Comparison of ENCODE assay signal across 8 cellular contexts in the genomic region with DNA sequence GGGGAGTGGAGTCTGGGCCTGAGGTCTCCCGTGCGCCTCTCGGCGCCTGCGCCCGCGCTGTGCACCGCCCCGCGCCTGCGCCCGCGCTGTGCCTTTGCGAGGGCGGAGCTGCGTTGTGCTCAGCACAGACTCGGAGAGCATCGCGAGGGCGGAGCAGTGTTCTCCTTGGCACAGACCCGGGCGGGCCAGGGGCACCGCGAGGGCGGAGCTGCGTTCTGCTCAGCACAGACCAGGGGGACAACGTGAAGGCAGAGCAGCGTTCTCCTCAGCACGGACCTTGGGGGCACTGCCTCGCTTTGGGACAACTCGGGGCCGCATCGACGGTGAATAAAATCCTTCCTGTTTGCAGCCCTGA.
A peak's percentile ranks its signal among the peaks of the same experiment; 100 is the strongest.
DNase-seq lines count a peak whose midpoint lies in the region; ATAC-seq, FAIRE-seq and TF ChIP-seq lines count a peak whose summit lies in the region.
"Not testable (repeated sequence)": the region's sequence is repeated elsewhere in the genome, so short reads cannot be mapped to it uniquely, and the experiment has no call there.

No MANE protein-coding gene starts in this region.

- whole genome bisulfite sequencing in esophagus muscularis mucosa = no CpG with 5 or more reads among the region's 34 CpGs
- WGBS in HepG2 (ENCODE audit: low lambda C conversion rate) = 24% methylated on average over 5 of the region's 34 CpGs

- not testable (repeated sequence) for TF ChIP-seq CTCF in BJ (IDR thresholded peaks at IDR 0.05; ENCODE audit: insufficient read depth, low read depth, low read length); esophagus muscularis mucosa (IDR thresholded peaks at IDR 0.05); HepG2 (CRISPR knock-in tag; IDR thresholded peaks at IDR 0.05)

- not testable (repeated sequence) for FAIRE-seq in HepG2 (lab: Jason Lieb, UNC)

- TF ChIP-seq RAD21 in HepG2 (CRISPR knock-in tag; IDR thresholded peaks at IDR 0.05) = not testable (repeated sequence)

- BruUV-seq in HepG2 (replicated peaks; lab: Mats Ljungman, UMichigan) = not testable (repeated sequence)

- not testable (repeated sequence) for H3K4me1 Mint-ChIP-seq in activated T-helper 2 cell treated with anti-CD3 and anti-CD28 coated beads, Interferon-gamma antibody, Interleukin-2, Interleukin-4, amounts not matched to agents 10 μg/mL and 5 μg/mL and 100 μg/mL, durations not matched to agents 14 hours and 24 hours and 36 hours (ENCODE audit: low read depth)

- ATAC-seq in GM19397 (IDR thresholded peaks at IDR 0.05; ENCODE audit: unreplicated experiment) (peak; percentile 100), HG02840 (IDR thresholded peaks at IDR 0.05; ENCODE audit: low FRiP score, unreplicated experiment) (peak; percentile 97), HepG2 (peak; percentile 100)

- H3K27me3 Mint-ChIP-seq in activated T-helper 2 cell treated with anti-CD3 and anti-CD28 coated beads, Interferon-gamma antibody, Interleukin-2, Interleukin-4, amounts not matched to agents 10 μg/mL and 5 μg/mL and 100 μg/mL, durations not matched to agents 14 hours and 24 hours and 36 hours (ENCODE audit: low read depth) = not testable (repeated sequence)

- DNase-seq in BJ (ENCODE audit: low read depth); activated T-helper 2 cell treated with anti-CD3 and anti-CD28 coated beads, Interferon-gamma antibody, Interleukin-2, Interleukin-4, amounts not matched to agents 10 μg/mL and 5 μg/mL and 100 μg/mL, durations not matched to agents 14 hours and 24 hours and 36 hours (ENCODE audit: low spot score); esophagus muscularis mucosa (ENCODE audit: extremely low spot score): not testable (repeated sequence)
- peak; percentile 8 for DNase-seq in LoVo (ENCODE audit: low spot score)
- DNase-seq in HepG2 (ENCODE audit: low spot score) = peak; percentile 38
- DNase-seq in renal cortical epithelial cell (ENCODE audit: low read depth) = peak; percentile 21

- peak overlapping the region; percentile 54; the same call in 1 of the 2 replicates for H3K9ac ChIP-seq in HepG2 (ENCODE audit: insufficient read depth, low read depth, low read length)

- not testable (repeated sequence) for H3K36me3 ChIP-seq in BJ (ENCODE audit: control insufficient read depth, insufficient read depth, low read length); esophagus muscularis mucosa; HepG2 (replicated peaks in 1 of 2; ENCODE audit: control insufficient read depth in 1 of 2, insufficient read depth in 2 of 2, low read length in 2 of 2)

- H3K4me1 ChIP-seq in esophagus muscularis mucosa; HepG2 (ENCODE audit: insufficient read depth, low read length): not testable (repeated sequence)

- H3K4me3 Mint-ChIP-seq in activated T-helper 2 cell treated with anti-CD3 and anti-CD28 coated beads, Interferon-gamma antibody, Interleukin-2, Interleukin-4, amounts not matched to agents 10 μg/mL and 5 μg/mL and 100 μg/mL, durations not matched to agents 14 hours and 24 hours and 36 hours (ENCODE audit: low read depth) = peak overlapping the region; percentile 58

- not testable (repeated sequence) for H3K9me3 ChIP-seq in esophagus muscularis mucosa; HepG2 (ENCODE audit: low read length)

- CTCF ChIA-PET in BJ (lab: Yijun Ruan, JAX); HepG2 (lab: Yijun Ruan, JAX; ENCODE audit: low intra/inter-chr PET ratio, low total read pairs): not testable (repeated sequence)

- intact Hi-C loops in activated T-helper 2 cell treated with anti-CD3 and anti-CD28 coated beads, Interferon-gamma antibody, Interleukin-2, Interleukin-4, amounts not matched to agents 10 μg/mL and 5 μg/mL and 100 μg/mL, durations not matched to agents 14 hours and 24 hours and 36 hours (cut with micrococcal nuclease); esophagus muscularis mucosa (cut with DNase I); HepG2 (cut with micrococcal nuclease; ENCODE audit: unreplicated experiment): not testable (repeated sequence)

- POLR2A ChIA-PET in BJ (lab: Charles Lee); HepG2 (lab: Yijun Ruan, JAX): not testable (repeated sequence)

- not testable (repeated sequence) for H3K36me3 Mint-ChIP-seq in activated T-helper 2 cell treated with anti-CD3 and anti-CD28 coated beads, Interferon-gamma antibody, Interleukin-2, Interleukin-4, amounts not matched to agents 10 μg/mL and 5 μg/mL and 100 μg/mL, durations not matched to agents 14 hours and 24 hours and 36 hours (ENCODE audit: low read depth)

- not testable (repeated sequence) for H3K9me3 Mint-ChIP-seq in activated T-helper 2 cell treated with anti-CD3 and anti-CD28 coated beads, Interferon-gamma antibody, Interleukin-2, Interleukin-4, amounts not matched to agents 10 μg/mL and 5 μg/mL and 100 μg/mL, durations not matched to agents 14 hours and 24 hours and 36 hours

- H3K4me3 ChIP-seq in BJ (ENCODE audit: low read depth, low read length) = peak overlapping the region; percentile 23; the same call in 1 of the 2 replicates
- H3K4me3 ChIP-seq in esophagus muscularis mucosa = peak overlapping the region; percentile 17 to 54 (median 44)
- H3K4me3 ChIP-seq in HepG2 (replicated peaks in 1 of 3; ENCODE audit: insufficient read depth in 1 of 3, low read depth in 2 of 3, low read length in 3 of 3) = peak overlapping the region in 2 of 3 experiments; percentile 44 to 57; a peak in 4 of 6 replicates

- H3K27me3 ChIP-seq in BJ (ENCODE audit: control insufficient read depth, insufficient read depth, low read length); esophagus muscularis mucosa; HepG2 (ENCODE audit: control insufficient read depth in 1 of 2, insufficient read depth in 2 of 2, low read length in 2 of 2): not testable (repeated sequence)

- TF ChIP-seq POLR2A in esophagus muscularis mucosa (IDR thresholded peaks at IDR 0.05; ENCODE audit: low read depth) = not testable (repeated sequence)
- TF ChIP-seq POLR2A in HepG2 (IDR thresholded peaks at IDR 0.05; ENCODE audit: insufficient read depth in 1 of 2, low read depth in 2 of 2, low read length in 2 of 2) = peak in 1 of 2 experiments; percentile 51; a peak in 2 of 4 replicates

- not testable (repeated sequence) for H2AFZ ChIP-seq in HepG2 (ENCODE audit: low read length)

- not testable (repeated sequence) for H4K20me1 ChIP-seq in HepG2 (ENCODE audit: insufficient read depth, low read length)

- H3K4me2 ChIP-seq in HepG2 (ENCODE audit: low read depth, low read length) = peak overlapping the region; percentile 62

- H3K27ac ChIP-seq in esophagus muscularis mucosa (replicated peaks in 1 of 4) = peak overlapping the region in 1 of 4 donors; percentile 53
- not testable (repeated sequence) for H3K27ac ChIP-seq in HepG2 (ENCODE audit: extremely low read length, insufficient read depth, low read length)

- TF ChIP-seq EP300 in esophagus muscularis mucosa (IDR thresholded peaks at IDR 0.05); HepG2 (IDR thresholded peaks at IDR 0.05; ENCODE audit: low read depth in 2 of 2, low read length in 2 of 2); HepG2 (CRISPR knock-in tag; IDR thresholded peaks at IDR 0.05; ENCODE audit: borderline replicate concordance): not testable (repeated sequence)

- H3K79me2 ChIP-seq in HepG2 (ENCODE audit: insufficient read depth, low read length) = not testable (repeated sequence)

- not testable (repeated sequence) for H3K27ac Mint-ChIP-seq in activated T-helper 2 cell treated with anti-CD3 and anti-CD28 coated beads, Interferon-gamma antibody, Interleukin-2, Interleukin-4, amounts not matched to agents 10 μg/mL and 5 μg/mL and 100 μg/mL, durations not matched to agents 14 hours and 24 hours and 36 hours

- in situ Hi-C loops in HepG2 (cut with HindIII; ENCODE audit: extremely low pct_ligation_motif_present, low pct_unique_long_range_greater_than_20kb) = not testable (repeated sequence)

TF ChIP-seq in HepG2, 621 proteins besides CTCF, POLR2A, EP300 and RAD21 (continues in another document):
- TF ChIP-seq MYPOP (CRISPR knock-in tag; IDR thresholded peaks at IDR 0.05) = peak; percentile 81; the same call in 1 of the 2 replicates
- 0 out of 2 replicates have a peak, but pooled peaks have one; percentile 15 for TF ChIP-seq ARID5B (CRISPR knock-in tag; IDR thresholded peaks at IDR 0.05)
